In the genomic region with DNA sequence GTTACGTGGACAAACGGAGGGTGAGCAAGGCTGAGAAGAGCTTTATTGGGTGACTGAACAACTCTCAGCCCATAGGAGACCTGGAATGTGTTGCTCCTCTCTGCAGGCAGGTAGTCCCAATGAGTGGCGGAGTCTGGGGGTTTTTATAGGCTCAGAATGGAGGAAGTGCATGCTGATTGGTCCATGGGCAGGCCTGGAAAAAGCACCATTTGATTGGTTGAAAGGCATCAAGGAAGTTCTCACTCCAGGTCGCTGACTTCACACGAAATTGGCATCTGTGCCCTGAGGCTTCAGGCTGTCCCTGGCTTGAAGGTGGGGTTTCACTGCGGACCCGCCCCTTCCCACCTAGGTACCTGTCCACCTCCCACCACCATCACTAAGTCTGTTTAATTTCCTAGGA, we compare ENCODE assay signal across 17 cellular contexts.
"Had no signal": no experiment of that assay in that cellular context is flagged by ENCODE, and none has a peak within 500 bp of the region (broad histone marks: within the 10 kb centered on the region; RNA-seq: fewer than 3 reads in every experiment).

No MANE protein-coding gene starts in this region.

- H3K4me3 Mint-ChIP-seq: nephron progenitor cell, type B pancreatic cell had no signal

- H3K27me3 ChIP-seq: heart left ventricle, stomach, thyroid gland had no signal

- ATAC-seq: naive thymus-derived CD4-positive, alpha-beta T cell; psoas muscle; sciatic nerve had no signal

- H3K27ac Mint-ChIP-seq: nephron progenitor cell, type B pancreatic cell had no signal

- DNase-seq: effector memory CD4-positive, alpha-beta T cell; erythroblast; foreskin melanocyte; heart left ventricle; hippocampal formation; kidney glomerular epithelial cell; naive thymus-derived CD4-positive, alpha-beta T cell; nephron progenitor cell; psoas muscle; stimulated activated CD4-positive, alpha-beta T cell treated with anti-CD3 and anti-CD28 coated beads, Interleukin-2, amount 100 ng/mL, for 24 hours; stimulated activated CD4-positive, alpha-beta T cell treated with anti-CD3 and anti-CD28 coated beads, Interleukin-4, amount 100 ng/mL, for 4 hours; stimulated activated naive CD4-positive, alpha-beta T cell; stomach; thyroid gland had no signal

- H3K9ac ChIP-seq: parathyroid adenoma had no signal

- H3K4me1 Mint-ChIP-seq: nephron progenitor cell had no signal

- H3K27ac ChIP-seq: heart left ventricle, parathyroid adenoma, psoas muscle, stomach had no signal

- H3K4me1 ChIP-seq: parathyroid adenoma, psoas muscle had no signal

- H3K27me3 Mint-ChIP-seq: naive thymus-derived CD4-positive, alpha-beta T cell; type B pancreatic cell had no signal

- H2AFZ ChIP-seq: parathyroid adenoma had no signal

- H3K9me3 Mint-ChIP-seq: naive thymus-derived CD4-positive, alpha-beta T cell; nephron progenitor cell; type B pancreatic cell had no signal

- H3K9me3 ChIP-seq: heart left ventricle, psoas muscle, stomach, thyroid gland had no signal

- H3K36me3 Mint-ChIP-seq: naive thymus-derived CD4-positive, alpha-beta T cell; type B pancreatic cell had no signal

- H3K4me3 ChIP-seq: heart left ventricle, psoas muscle, stomach, thyroid gland had no signal

- H3K36me3 ChIP-seq: thyroid gland had no signal
